In the genomic region with DNA sequence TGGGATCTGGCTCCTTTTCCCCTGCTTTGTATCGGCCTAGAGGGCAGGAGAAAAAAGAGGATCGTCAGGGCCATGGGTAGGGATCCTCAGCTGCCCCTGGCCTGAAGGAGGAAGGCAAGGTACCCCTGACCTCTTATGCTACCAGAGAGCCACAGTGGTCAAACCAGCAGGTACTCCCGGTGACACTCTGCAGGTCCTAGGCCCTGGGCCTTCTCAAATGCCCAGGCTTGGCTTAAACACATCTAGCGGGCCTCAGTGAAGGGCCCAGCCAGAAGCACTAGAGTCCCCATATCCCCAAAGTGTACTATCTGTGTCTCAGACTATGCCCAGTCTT, we compare ENCODE assay signal across 14 cellular contexts. TPM values are rescaled to one million over a fixed set of nuclear protein-coding genes. Genes with fewer than 3 reads are reported as not detected.
A peak's percentile ranks its signal among the peaks of the same experiment; 100 is the strongest.
DNase-seq lines count a peak whose midpoint lies in the region; ATAC-seq and TF ChIP-seq lines count a peak whose summit lies in the region.
"Had no signal": no experiment of that assay in that cellular context is flagged by ENCODE, and none has a peak within 500 bp of the region (broad histone marks: within the 10 kb centered on the region; RNA-seq: fewer than 3 reads in every experiment).

No MANE protein-coding gene starts in this region.

- H2AFZ ChIP-seq in SK-N-SH (ENCODE audit: low read depth), result no peak overlapping the region

- no peak for TF ChIP-seq RAD21 in SK-N-SH (IDR thresholded peaks at IDR 0.05; ENCODE audit: low read length)

- TF ChIP-seq EP300 in SK-N-SH (IDR thresholded peaks at IDR 0.05; ENCODE audit: borderline replicate concordance in 1 of 2, low read depth in 1 of 2, low read length in 1 of 2), result no peak

- no peak for TF ChIP-seq CTCF in vagina (IDR thresholded peaks at IDR 0.05)
- no peak for TF ChIP-seq CTCF in SK-N-SH (IDR thresholded peaks at IDR 0.05)

- ATAC-seq in right cardiac atrium (no peak), HG03457 (IDR thresholded peaks at IDR 0.05; ENCODE audit: unreplicated experiment) (no peak)
- no peak for ATAC-seq in naive thymus-derived CD8-positive, alpha-beta T cell

- CTCF ChIA-PET in SK-N-SH (lab: Yijun Ruan, JAX), result interaction anchor here (0.6 to 2.4 kb wide), 8 partner anchors 8 to 799 kb away, joined by 3 to 8 read pairs (median 3); no protein-coding TSS in a partner anchor

- DNase-seq in right cardiac atrium (no peak), cardiac septum (ENCODE audit: low spot score) (no peak), vagina (ENCODE audit: extremely low spot score in 2 of 2) (peak in 1 of 2 donors; percentile 75), SK-N-SH (no peak), SW480 (ENCODE audit: low spot score) (no peak)
- DNase-seq in naive thymus-derived CD8-positive, alpha-beta T cell, result peak in 1 of 10 donors; percentile 45
- DNase-seq: BE2C, GOT3, NCI-H2081 treated with DMSO at 0.1 percent for 48 hours had no signal

- no peaks in the 10 kb centered on the region for H3K9me3 ChIP-seq in right cardiac atrium (ENCODE audit: control insufficient read depth, low read length)
- no peaks in the 10 kb centered on the region for H3K9me3 ChIP-seq in vagina
- H3K9me3 ChIP-seq in SK-N-SH, result no peaks in the 10 kb centered on the region
- H3K9me3 ChIP-seq: BE2C, suprapubic skin had no signal

- no peak overlapping the region for H3K4me2 ChIP-seq in SK-N-SH

- peaks cover 6 to 41% of the 10 kb centered on the region in 2 donors for H3K36me3 ChIP-seq in vagina
- peaks cover 17 to 34% of the 10 kb centered on the region in 2 experiments for H3K36me3 ChIP-seq in SK-N-SH (replicated peaks in 1 of 2; ENCODE audit: control insufficient read depth in 1 of 2, insufficient read depth in 2 of 2, low read length in 1 of 2)
- H3K36me3 ChIP-seq: BE2C had no signal

- peaks cover 34% of the 10 kb centered on the region for H3K79me2 ChIP-seq in SK-N-SH (ENCODE audit: insufficient read depth)

- peaks cover 28% of the 10 kb centered on the region for H4K20me1 ChIP-seq in SK-N-SH (ENCODE audit: insufficient read depth)

- peak overlapping the region; percentile 97 for H3K27ac Mint-ChIP-seq in activated naive CD8-positive, alpha-beta T cell
- H3K27ac Mint-ChIP-seq in naive thymus-derived CD8-positive, alpha-beta T cell, result peak overlapping the region; percentile 92 to 98 (median 95)

- POLR2A ChIA-PET in naive thymus-derived CD8-positive, alpha-beta T cell (lab: Charles Lee), result interaction anchor here (0.8 to 16.0 kb wide), 9 partner anchors 12 to 71 kb away, joined by 3 to 648 read pairs (median 47); no protein-coding TSS in a partner anchor
- POLR2A ChIA-PET in SK-N-SH (lab: Yijun Ruan, JAX), result no interaction called here

- intact Hi-C loops in right cardiac atrium (cut with DNase I), result loop anchor here in 1 of 4 donors (10.0 kb wide), 1 partner anchor 62 kb away; no protein-coding TSS in a partner anchor
- intact Hi-C loops in cardiac septum (cut with DNase I), result no loop called here
- intact Hi-C loops in vagina (cut with DNase I), result loop anchor here (5.0 kb wide), 1 partner anchor 70 kb away; no protein-coding TSS in a partner anchor

- H3K4me1 ChIP-seq in right cardiac atrium (ENCODE audit: control insufficient read depth, insufficient read depth, low read length) (peaks cover 18% of the 10 kb centered on the region), vagina (peaks cover 62% of the 10 kb centered on the region), SK-N-SH (ENCODE audit: control insufficient read depth in 1 of 2, insufficient read depth in 2 of 2, low read depth in 1 of 2, low read length in 1 of 2) (peaks cover 5 to 29% of the 10 kb centered on the region in 2 experiments; a peak in 1 of 4 replicates)
- H3K4me1 ChIP-seq: BE2C had no signal

- peak overlapping the region; percentile 97 for H3K4me3 Mint-ChIP-seq in activated naive CD8-positive, alpha-beta T cell
- H3K4me3 Mint-ChIP-seq in naive thymus-derived CD8-positive, alpha-beta T cell, result peak overlapping the region; percentile 93 to 97 (median 96)

- H3K36me3 Mint-ChIP-seq in activated naive CD8-positive, alpha-beta T cell, result peaks cover 30% of the 10 kb centered on the region
- peaks cover 0 to 80% (median 48%) of the 10 kb centered on the region in 3 donors for H3K36me3 Mint-ChIP-seq in naive thymus-derived CD8-positive, alpha-beta T cell

- peak overlapping the region; percentile 5 for H3K27ac ChIP-seq in right cardiac atrium (ENCODE audit: low read length)
- H3K27ac ChIP-seq in vagina, result peak overlapping the region; percentile 98
- H3K27ac ChIP-seq in SK-N-SH (ENCODE audit: low read depth in 2 of 2, low read length in 1 of 2), result no peak overlapping the region
- H3K27ac ChIP-seq: suprapubic skin had no signal

- no peak overlapping the region for H3K9ac ChIP-seq in SK-N-SH

- WGBS in right cardiac atrium, result 71% methylated on average over 4 of the region's 4 CpGs
- WGBS in SK-N-SH (ENCODE audit: low lambda C conversion rate), result 100% methylated on average over 4 of the region's 4 CpGs

- no peaks in the 10 kb centered on the region for H3K27me3 Mint-ChIP-seq in activated naive CD8-positive, alpha-beta T cell
- H3K27me3 Mint-ChIP-seq in naive thymus-derived CD8-positive, alpha-beta T cell, result no peaks in the 10 kb centered on the region

- H3K27me3 ChIP-seq in right cardiac atrium (ENCODE audit: control insufficient read depth, insufficient read depth) (no peaks in the 10 kb centered on the region), vagina (no peaks in the 10 kb centered on the region), SK-N-SH (ENCODE audit: insufficient read depth) (no peaks in the 10 kb centered on the region)
- H3K27me3 ChIP-seq: BE2C, suprapubic skin had no signal

- peaks cover 53% of the 10 kb centered on the region for H3K4me1 Mint-ChIP-seq in activated naive CD8-positive, alpha-beta T cell (ENCODE audit: low read depth)
- H3K4me1 Mint-ChIP-seq in naive thymus-derived CD8-positive, alpha-beta T cell, result peaks cover 41 to 74% (median 65%) of the 10 kb centered on the region in 4 donors

- H3K9me2 ChIP-seq in SK-N-SH, result no peaks in the 10 kb centered on the region

- H3K4me3 ChIP-seq in right cardiac atrium (ENCODE audit: low read length) (no peak overlapping the region), vagina (no peak overlapping the region), SK-N-SH (ENCODE audit: low read depth in 2 of 2, low read length in 1 of 2) (no peak overlapping the region)
- H3K4me3 ChIP-seq: suprapubic skin had no signal

- H3K9me3 Mint-ChIP-seq in activated naive CD8-positive, alpha-beta T cell (ENCODE audit: low read depth), result no peaks in the 10 kb centered on the region
- H3K9me3 Mint-ChIP-seq in naive thymus-derived CD8-positive, alpha-beta T cell, result no peaks in the 10 kb centered on the region

- H3F3A ChIP-seq in SK-N-SH (replicated peaks; ENCODE audit: insufficient read depth), result peaks cover 3% of the 10 kb centered on the region

- no peak for TF ChIP-seq POLR2A in vagina (IDR thresholded peaks at IDR 0.05)

TF ChIP-seq in SK-N-SH, 30 proteins besides CTCF, POLR2A, EP300 and RAD21:
- no peak for TF ChIP-seq CHD2 (IDR thresholded peaks at IDR 0.05; ENCODE audit: low read length, partially characterized antibody)
- TF ChIP-seq, protein P1, sequence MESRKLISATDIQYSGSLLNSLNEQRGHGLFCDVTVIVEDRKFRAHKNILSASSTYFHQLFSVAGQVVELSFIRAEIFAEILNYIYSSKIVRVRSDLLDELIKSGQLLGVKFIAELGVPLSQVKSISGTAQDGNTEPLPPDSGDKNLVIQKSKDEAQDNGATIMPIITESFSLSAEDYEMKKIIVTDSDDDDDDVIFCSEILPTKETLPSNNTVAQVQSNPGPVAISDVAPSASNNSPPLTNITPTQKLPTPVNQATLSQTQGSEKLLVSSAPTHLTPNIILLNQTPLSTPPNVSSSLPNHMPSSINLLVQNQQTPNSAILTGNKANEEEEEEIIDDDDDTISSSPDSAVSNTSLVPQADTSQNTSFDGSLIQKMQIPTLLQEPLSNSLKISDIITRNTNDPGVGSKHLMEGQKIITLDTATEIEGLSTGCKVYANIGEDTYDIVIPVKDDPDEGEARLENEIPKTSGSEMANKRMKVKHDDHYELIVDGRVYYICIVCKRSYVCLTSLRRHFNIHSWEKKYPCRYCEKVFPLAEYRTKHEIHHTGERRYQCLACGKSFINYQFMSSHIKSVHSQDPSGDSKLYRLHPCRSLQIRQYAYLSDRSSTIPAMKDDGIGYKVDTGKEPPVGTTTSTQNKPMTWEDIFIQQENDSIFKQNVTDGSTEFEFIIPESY (IDR thresholded peaks at IDR 0.05; ENCODE audit: borderline replicate concordance, low read depth), result no peak
TF ChIP-seq in SK-N-SH: peak in this region for 0.

RNA-seq across cellular contexts. Expression of gene IRF1, which starts 3.5 kb away (rescaled TPM):
- total RNA-seq in right cardiac atrium (10 to 100 TPM in 3 of 4 donors, 1 to 10 TPM in 1; 9.4 to 17.9 (median 13.8) TPM), cardiac septum (19.9 TPM), vagina (49.8 TPM)
- polyA plus RNA-seq in right cardiac atrium (11.7 TPM), SK-N-SH (2012; rRNA removed) (13.8 and 15.2 TPM in 2 replicates)
- total RNA-seq in naive thymus-derived CD8-positive, alpha-beta T cell, result 100 to 1,000 TPM; 116 to 127 TPM
- polyA plus RNA-seq in naive thymus-derived CD8-positive, alpha-beta T cell, result 100 to 1,000 TPM; 108 to 218 (median 141) TPM
- polyA plus RNA-seq in SK-N-SH (2012; cell fraction: cytosol; rRNA removed), result 9.0 and 11.2 TPM in 2 replicates
- 30.4 and 31.8 TPM in 2 replicates for polyA plus RNA-seq in SK-N-SH (2012; cell fraction: nucleus; rRNA removed)

RNA-seq across cellular contexts. Expression of gene IL5, which starts 56.3 kb away (rescaled TPM):
- total RNA-seq in right cardiac atrium (not detected), cardiac septum (not detected), vagina (not detected)
- polyA plus RNA-seq in right cardiac atrium (not detected), SK-N-SH (2012; rRNA removed) (not detected in 2 replicates)
- total RNA-seq in naive thymus-derived CD8-positive, alpha-beta T cell, result not detected
- not detected for polyA plus RNA-seq in naive thymus-derived CD8-positive, alpha-beta T cell
- polyA plus RNA-seq in SK-N-SH (2012; cell fraction: cytosol; rRNA removed), result not detected in 2 replicates
- not detected in 2 replicates for polyA plus RNA-seq in SK-N-SH (2012; cell fraction: nucleus; rRNA removed)
- total RNA-seq: cerebellum, osteoblast, suprapubic skin had no signal

Comparison
In these comparisons a context has a peak if more than half of its experiments do, and no peak if none do; other contexts are left out.
1. H3K27ac ChIP-seq: peak in right cardiac atrium (single experiment) and vagina (single experiment); none in SK-N-SH (0 of 2).